ENCODE assay signal across 8 cellular contexts in genomic region chr1:9182784-9183257, GRCh38. TPM values are rescaled to one million over a fixed set of nuclear protein-coding genes. Genes with fewer than 3 reads are reported as not detected.
A peak's percentile ranks its signal among the peaks of the same experiment; 100 is the strongest.
DNase-seq lines count a peak whose midpoint lies in the region; ATAC-seq and TF ChIP-seq lines count a peak whose summit lies in the region.

No MANE protein-coding gene starts in this region.

- H3K27ac Mint-ChIP-seq in CD4-positive, alpha-beta memory T cell: no peak overlapping the region
- H3K27ac Mint-ChIP-seq in endothelial cell (ENCODE audit: unreplicated experiment) (no peak overlapping the region), natural killer cell (no peak overlapping the region)

- CTCF ChIA-PET in CD4-positive, alpha-beta memory T cell (lab: Charles Lee; ENCODE audit: partially characterized antibody): interaction anchor here (1.0 kb wide), 1 partner anchor 14 kb away, joined by 3 read pairs; no protein-coding TSS in a partner anchor

- intact Hi-C loops in CD4-positive, alpha-beta memory T cell (cut with micrococcal nuclease): no loop called here
- intact Hi-C loops in natural killer cell (cut with micrococcal nuclease): no loop called here

- TF ChIP-seq CTCF in endothelial cell (IDR thresholded peaks at IDR 0.05; ENCODE audit: unreplicated experiment): no peak
- no peak for TF ChIP-seq CTCF in natural killer cell (IDR thresholded peaks at IDR 0.05)

- peak overlapping the region in 6 of 8 donors; percentile 39 to 80 (median 56) for H3K4me3 Mint-ChIP-seq in CD4-positive, alpha-beta memory T cell
- H3K4me3 Mint-ChIP-seq in endothelial cell (ENCODE audit: unreplicated experiment) (peak overlapping the region; percentile 85), natural killer cell (peak overlapping the region; percentile 31)

- in situ Hi-C loops in KBM-7 (cut with MboI; ENCODE audit: low pct_unique_long_range_greater_than_20kb, low sequenced_read_pairs): no loop called here
- in situ Hi-C loops in G401 (cut with HindIII; ENCODE audit: low sequenced_read_pairs): no loop called here

- no peaks in the 10 kb centered on the region for H3K9me3 Mint-ChIP-seq in CD4-positive, alpha-beta memory T cell
- H3K9me3 Mint-ChIP-seq in endothelial cell (ENCODE audit: unreplicated experiment) (no peaks in the 10 kb centered on the region), natural killer cell (no peaks in the 10 kb centered on the region)

- DNase-seq in CD4-positive, alpha-beta memory T cell: no peak
- DNase-seq in endothelial cell (ENCODE audit: low spot score) (peak; percentile 18), natural killer cell (no peak), KBM-7 (no peak), NCI-H1436 treated with DMSO at 0.1 percent for 48 hours (lab: John Stamatoyannopoulos, UW) (no peak), G401 (ENCODE audit: low spot score) (no peak)

- H3K36me3 Mint-ChIP-seq in CD4-positive, alpha-beta memory T cell: no peaks in the 10 kb centered on the region
- H3K36me3 Mint-ChIP-seq in endothelial cell (ENCODE audit: low read depth, unreplicated experiment): peaks cover 5% of the 10 kb centered on the region
- H3K36me3 Mint-ChIP-seq in natural killer cell: no peaks in the 10 kb centered on the region

- H3K27me3 Mint-ChIP-seq in CD4-positive, alpha-beta memory T cell: peaks cover 11 to 14% of the 10 kb centered on the region in 2 donors
- peaks cover 4% of the 10 kb centered on the region for H3K27me3 Mint-ChIP-seq in endothelial cell (ENCODE audit: unreplicated experiment)
- peaks cover 7 to 14% of the 10 kb centered on the region in 2 donors for H3K27me3 Mint-ChIP-seq in natural killer cell (ENCODE audit: low read depth in 2 of 2)

- H3K9ac ChIP-seq in HUES6 (ENCODE audit: low read length): peak overlapping the region; percentile 89

- H3K4me3 ChIP-seq in CD4-positive, alpha-beta memory T cell (ENCODE audit: low read length in 2 of 2): peak overlapping the region in 1 of 2 donors; percentile 47
- H3K4me3 ChIP-seq in HUES6 (ENCODE audit: low read depth, low read length): peak overlapping the region; percentile 66

- H3K27me3 ChIP-seq in CD4-positive, alpha-beta memory T cell (ENCODE audit: insufficient read depth, low read length): peaks cover 17% of the 10 kb centered on the region
- peaks cover 23% of the 10 kb centered on the region for H3K27me3 ChIP-seq in HUES6 (ENCODE audit: control insufficient read depth, insufficient read depth, low read length)

- H3K27ac ChIP-seq in CD4-positive, alpha-beta memory T cell (ENCODE audit: low read depth, low read length): no peak overlapping the region
- peak overlapping the region; percentile 75; the same call in 1 of the 2 replicates for H3K27ac ChIP-seq in HUES6 (ENCODE audit: low read depth, low read length)

- POLR2A ChIA-PET in CD4-positive, alpha-beta memory T cell (lab: Charles Lee; ENCODE audit: partially characterized antibody): no interaction called here

- peaks cover 3 to 9% (median 8%) of the 10 kb centered on the region in 4 donors for H3K4me1 Mint-ChIP-seq in CD4-positive, alpha-beta memory T cell
- H3K4me1 Mint-ChIP-seq in endothelial cell (ENCODE audit: unreplicated experiment) (peaks cover 17% of the 10 kb centered on the region), natural killer cell (peaks cover 0 to 5% of the 10 kb centered on the region in 2 donors)

- peaks cover 13% of the 10 kb centered on the region for H3K4me1 ChIP-seq in CD4-positive, alpha-beta memory T cell (ENCODE audit: insufficient read depth, low read length)
- peaks cover 24% of the 10 kb centered on the region for H3K4me1 ChIP-seq in HUES6 (ENCODE audit: control insufficient read depth, insufficient read depth, low read length)

- H3K36me3 ChIP-seq in CD4-positive, alpha-beta memory T cell (ENCODE audit: insufficient read depth, low read length): no peaks in the 10 kb centered on the region
- H3K36me3 ChIP-seq in HUES6 (ENCODE audit: control insufficient read depth, insufficient read depth, low read length): peaks cover 17% of the 10 kb centered on the region

- ATAC-seq in natural killer cell (no peak), HG02610 (IDR thresholded peaks at IDR 0.05; ENCODE audit: unreplicated experiment) (no peak)

- H3K9me3 ChIP-seq in CD4-positive, alpha-beta memory T cell (ENCODE audit: control insufficient read depth in 1 of 2, low read length in 2 of 2): no peaks in the 10 kb centered on the region
- no peaks in the 10 kb centered on the region for H3K9me3 ChIP-seq in HUES6 (ENCODE audit: control insufficient read depth, insufficient read depth, low read depth, low read length)

RNA-seq across cellular contexts. Expression of gene H6PD, which starts 51.8 kb away (rescaled TPM):
- total RNA-seq in CD4-positive, alpha-beta memory T cell: 10 to 100 TPM; 17.3 to 18.8 TPM
- 10 to 100 TPM in 1 of 2 donors, 1 to 10 TPM in 1; 5.5 to 14.0 TPM for polyA plus RNA-seq in CD4-positive, alpha-beta memory T cell
- total RNA-seq in endothelial cell (ENCODE audit: unreplicated experiment) (18.6 TPM), natural killer cell (10 to 100 TPM; 24.3 to 37.1 (median 31.2) TPM)
- 14.0 and 17.6 TPM in 2 replicates for total RNA-seq in G401 (2014; rRNA removed; shearing (Covaris generic))

RNA-seq across cellular contexts. Expression of gene GPR157, which starts 53.9 kb away (rescaled TPM):
- total RNA-seq in CD4-positive, alpha-beta memory T cell: 10 to 100 TPM in 1 of 2 experiments, 1 to 10 TPM in 1; 7.7 to 10.9 TPM
- 1 to 10 TPM; 1.6 to 1.9 TPM for polyA plus RNA-seq in CD4-positive, alpha-beta memory T cell
- 2.8 TPM for total RNA-seq in endothelial cell (ENCODE audit: unreplicated experiment)
- total RNA-seq in natural killer cell: 1 to 10 TPM in 2 of 3 donors, under 1 TPM in 1; 1.00 to 1.2 (median 1.1) TPM
- total RNA-seq in G401 (2014; rRNA removed; shearing (Covaris generic)): 6.9 and 7.6 TPM in 2 replicates

Comparison
In these comparisons a context has a peak if more than half of its experiments do, and no peak if none do; other contexts are left out.
1. H3K4me3 Mint-ChIP-seq: peak in every context shown above with its lines; median percentile 85 in endothelial cell; 56 in CD4-positive, alpha-beta memory T cell; 31 in natural killer cell.